In genomic region chr13:34942732-34943674, GRCh38 we compare ENCODE assay signal across 8 cellular contexts. TPM values are rescaled to one million over a fixed set of nuclear protein-coding genes. Genes with fewer than 3 reads are reported as not detected.
DNase-seq lines count a peak whose midpoint lies in the region; ATAC-seq, FAIRE-seq and TF ChIP-seq lines count a peak whose summit lies in the region.

No MANE protein-coding gene starts in this region.

- ATAC-seq in GM12878, result peak; percentile 35

- H3K4me2 ChIP-seq in GM12878 (ENCODE audit: control insufficient read depth, insufficient read depth), result peak overlapping the region; percentile 86

- H3K36me3 Mint-ChIP-seq in HFFc6 (ENCODE audit: low read depth), result no peaks in the 10 kb centered on the region

- no peaks in the 10 kb centered on the region for H3K79me2 ChIP-seq in GM12878 (ENCODE audit: control insufficient read depth, insufficient read depth, low read length)

- H3K4me1 ChIP-seq in GM12878 (ENCODE audit: control insufficient read depth, insufficient read depth, low read length) (no peaks in the 10 kb centered on the region), skeletal muscle tissue (ENCODE audit: control insufficient read depth in 3 of 3, insufficient read depth in 3 of 3, low read length in 3 of 3) (peaks cover 7 to 13% (median 9%) of the 10 kb centered on the region in 3 donors)

- H3K27me3 Mint-ChIP-seq in HFFc6 (ENCODE audit: insufficient read depth), result no peaks in the 10 kb centered on the region; the same call in 1 of the 2 replicates

- CTCF ChIA-PET in GM12878 (lab: Yijun Ruan, JAX), result no interaction called here

- SMC1A ChIA-PET in GM12878 (lab: Charles Lee; ENCODE audit: uncharacterized antibody, unreplicated experiment), result no interaction called here

- peak overlapping the region; percentile 87 for H3K4me3 Mint-ChIP-seq in HFFc6

- H3K9ac ChIP-seq in GM12878 (ENCODE audit: control insufficient read depth, insufficient read depth, low read length) (peak overlapping the region; percentile 29; the same call in 1 of the 2 replicates), skeletal muscle tissue (ENCODE audit: low read depth in 1 of 3, low read length in 3 of 3) (peak overlapping the region; percentile 40 to 75 (median 42))

- RAD21 ChIA-PET in GM12878 (lab: Charles Lee; ENCODE audit: unreplicated experiment), result no interaction called here

- H3K27me3 ChIP-seq in GM12878 (replicated peaks in 1 of 2; ENCODE audit: control insufficient read depth in 2 of 2, insufficient read depth in 2 of 2, low read length in 1 of 2) (no peaks in the 10 kb centered on the region; a peak in 1 of 4 replicates), skeletal muscle tissue (ENCODE audit: control insufficient read depth in 3 of 3, insufficient read depth in 3 of 3, low read length in 3 of 3) (peaks cover 0 to 3% (median 0%) of the 10 kb centered on the region in 3 donors)

- peak; percentile 36 to 76 for DNase-seq in NCI-H2081 (lab: John Stamatoyannopoulos, UW)
- no peak for DNase-seq in NCI-H2081 treated with DMSO at 0.1 percent for 48 hours (lab: John Stamatoyannopoulos, UW)
- DNase-seq in HFFc6, result no peak
- peak; percentile 45 to 87 for DNase-seq in NCI-H526 (lab: John Stamatoyannopoulos, UW)
- DNase-seq in GM12878 (ENCODE audit: low read depth, low spot score), result no peak
- peak; percentile 41 for DNase-seq in iPS-NIHi11 (ENCODE audit: low spot score)
- DNase-seq in UCSD-AML1 (lab: John Stamatoyannopoulos, UW; ENCODE audit: unreplicated experiment), result no peak

- TF ChIP-seq POLR2A in GM12878 (IDR thresholded peaks at IDR 0.05; ENCODE audit: low read depth, low read length), result no peak

- intact Hi-C loops in GM12878 (cut with micrococcal nuclease; ENCODE audit: unreplicated experiment), result loop anchor here (5.0 kb wide), 1 partner anchor 219 kb away; no protein-coding TSS in a partner anchor

- no peak for FAIRE-seq in GM12878 (lab: Jason Lieb, UNC)

- H2AFZ ChIP-seq in GM12878 (ENCODE audit: control insufficient read depth, low read depth, low read length), result peak overlapping the region; percentile 60

- no peak for TF ChIP-seq RAD21 in GM12878 (IDR thresholded peaks at IDR 0.05; ENCODE audit: insufficient read depth, low read depth, low read length)

- H3K4me3 ChIP-seq in GM12878, result peak overlapping the region; percentile 68
- H3K4me3 ChIP-seq in skeletal muscle tissue (ENCODE audit: low read length in 3 of 3), result peak overlapping the region; percentile 81

- no peaks in the 10 kb centered on the region for H4K20me1 ChIP-seq in GM12878 (ENCODE audit: control insufficient read depth, insufficient read depth)

- WGBS in GM12878 (ENCODE audit: insufficient coverage, insufficient replicate concordance, low lambda C conversion rate, missing lambda C conversion rate), result 18% methylated on average over 34 of the region's 67 CpGs

- TF ChIP-seq EP300 in GM12878 (IDR thresholded peaks at IDR 0.05; ENCODE audit: borderline replicate concordance in 1 of 2, control insufficient read depth in 1 of 2, low read depth in 2 of 2, low read length in 2 of 2), result no peak

- in situ Hi-C loops in GM12878 (cut with MboI), result no loop called here

- peaks cover 18% of the 10 kb centered on the region for H3K4me1 Mint-ChIP-seq in HFFc6 (ENCODE audit: low read depth)

- BruUV-seq in GM12878 (replicated peaks; lab: Mats Ljungman, UMichigan), result no TSS peak

- no peaks in the 10 kb centered on the region for H3K9me3 Mint-ChIP-seq in HFFc6

- H3K9me3 ChIP-seq in GM12878 (replicated peaks; ENCODE audit: control insufficient read depth, insufficient read depth, low read length) (no peaks in the 10 kb centered on the region), skeletal muscle tissue (ENCODE audit: control insufficient read depth in 3 of 3, low read length in 3 of 3) (no peaks in the 10 kb centered on the region)

- no peaks in the 10 kb centered on the region for H3K36me3 ChIP-seq in GM12878 (ENCODE audit: control insufficient read depth in 2 of 2, insufficient read depth in 2 of 2, low read length in 1 of 2)
- no peaks in the 10 kb centered on the region for H3K36me3 ChIP-seq in skeletal muscle tissue (ENCODE audit: control insufficient read depth in 3 of 3, insufficient read depth in 3 of 3, low read length in 3 of 3)

- no peak for TF ChIP-seq CTCF in HFFc6 (IDR thresholded peaks at IDR 0.05)
- TF ChIP-seq CTCF in GM12878 (IDR thresholded peaks at IDR 0.05 in 2 of 3, conservative IDR thresholded peaks at IDR 0.05 in 1 of 3; ENCODE audit: control insufficient read depth in 2 of 3, extremely low read depth in 1 of 3, insufficient read depth in 1 of 3, low read depth in 3 of 3, low read length in 3 of 3), result no peak

- POLR2A ChIA-PET in GM12878 (lab: Charles Lee), result no interaction called here

- H3K27ac ChIP-seq in GM12878 (ENCODE audit: control insufficient read depth, insufficient read depth), result no peak overlapping the region
- H3K27ac ChIP-seq in skeletal muscle tissue (ENCODE audit: low read depth, low read length), result no peak overlapping the region

- peak overlapping the region; percentile 9; the same call in 1 of the 2 replicates for H3K27ac Mint-ChIP-seq in HFFc6

TF ChIP-seq in GM12878, 131 proteins besides CTCF, POLR2A, EP300 and RAD21:
- TF ChIP-seq SUZ12 (IDR thresholded peaks at IDR 0.05; ENCODE audit: unreplicated experiment) (peak; percentile 40), SRF (IDR thresholded peaks at IDR 0.05; ENCODE audit: low read depth in 2 of 2, low read length in 2 of 2) (no peak), EGR1 (IDR thresholded peaks at IDR 0.05; ENCODE audit: borderline replicate concordance in 1 of 2, low read depth in 2 of 2, low read length in 2 of 2) (0 out of 3 replicates have a peak, but pooled peaks of 1 of the 2 experiments have one; percentile 9)

RNA-seq across cellular contexts. Expression of gene NBEA, which starts 0.9 kb away (rescaled TPM):
- total RNA-seq in HFFc6 (2021; fragmentation: NEBNext Ultra II Directional; extraction: Animal tissue kit (Norgen Biotek cat#: 25700)), result 1 to 10 TPM; 5.6 to 9.6 (median 6.9) TPM
- 1.8 and 2.8 TPM in 2 replicates for total RNA-seq in GM12878 (2013; cell fraction: nucleolus; rRNA removed)
- total RNA-seq in GM12878 (2014; rRNA removed), result 0.54 and 0.79 TPM in 2 replicates
- 0.67 and 0.69 TPM in 2 replicates for total RNA-seq in GM12878 (2014; rRNA removed; fragmentation: Illumina TruSeq; extraction: Trizol)
- 0.72 and 1.3 TPM in 2 replicates for total RNA-seq in GM12878 (2021)
- 0.26 TPM for polyA plus RNA-seq in GM12878 (2011; ENCODE audit: low read depth)
- polyA plus RNA-seq in GM12878 (2011; rRNA removed), result 3.6 and 4.3 TPM in 2 replicates
- polyA plus RNA-seq in GM12878 (2011; cell fraction: cytosol; rRNA removed), result 2.0 and 2.3 TPM in 2 replicates
- 4.7 and 5.0 TPM in 2 replicates for polyA plus RNA-seq in GM12878 (2011; cell fraction: nucleus; rRNA removed)
- 0.36 and 0.38 TPM in 2 replicates for polyA plus RNA-seq in GM12878 (2012)
- 0.71 and 0.92 TPM in 2 replicates for polyA plus RNA-seq in GM12878 (2014; fragmentation: Illumina TruSeq; extraction: Trizol)
- polyA plus RNA-seq in GM12878 (2014; fragmentation: Nextera tagmentation; extraction: Ambion mirVana), result under 1 TPM; 0.23 to 0.29 TPM
- 0.42 and 0.47 TPM in 2 replicates for polyA plus RNA-seq in GM12878 (2014; rRNA removed)
- under 1 TPM; 0.25 to 0.37 TPM for polyA plus RNA-seq in GM12878 (2016; fragmentation: Nextera tagmentation; extraction: Ambion mirVana)
- polyA minus RNA-seq in GM12878 (2011; rRNA and poly(A)+ RNA removed), result 15.2 and 16.8 TPM in 2 replicates
- 2.3 and 5.2 TPM in 2 replicates for polyA minus RNA-seq in GM12878 (2011; cell fraction: cytosol; rRNA and poly(A)+ RNA removed)
- 31.8 and 43.0 TPM in 2 replicates for polyA minus RNA-seq in GM12878 (2011; cell fraction: nucleus; rRNA and poly(A)+ RNA removed)
- 23.5 TPM for total RNA-seq in skeletal muscle tissue

Comparison
In these comparisons a context has a peak if more than half of its experiments do, and no peak if none do; other contexts are left out.
1. DNase-seq: peak in NCI-H2081 (2 of 2), NCI-H526 (2 of 2) and iPS-NIHi11 (single experiment); none in NCI-H2081 treated with DMSO at 0.1 percent for 48 hours (single experiment), HFFc6 (single experiment), GM12878 (single experiment) and UCSD-AML1 (single experiment).